Comparison of ENCODE assay signal across 11 cellular contexts in genomic region chr7:105278973-105279687, GRCh38.
DNase-seq lines count a peak whose midpoint lies in the region; ATAC-seq, FAIRE-seq and TF ChIP-seq lines count a peak whose summit lies in the region.
"Had no signal": no experiment of that assay in that cellular context is flagged by ENCODE, and none has a peak within 500 bp of the region (broad histone marks: within the 10 kb centered on the region; RNA-seq: fewer than 3 reads in every experiment).

No MANE protein-coding gene starts in this region.

- H3K9me3 Mint-ChIP-seq in GM23338, result no peaks in the 10 kb centered on the region

- H3K18ac ChIP-seq in mesendoderm (ENCODE audit: low read length), result no peak overlapping the region

- no CpG with 5 or more reads among the region's 8 CpGs for WGBS in mesendoderm (ENCODE audit: extremely low coverage, insufficient coverage, low lambda C conversion rate)
- 83 to 93% (median 84%) methylated on average over 8 of the region's 8 CpGs for WGBS in small intestine, 3 donors

- H3K27me3 Mint-ChIP-seq in GM23338 (ENCODE audit: insufficient read depth, low read depth, poor library complexity), result peaks cover 6% of the 10 kb centered on the region

- no peak overlapping the region for H2BK5ac ChIP-seq in mesendoderm (ENCODE audit: low read length)

- H2AFZ ChIP-seq in GM23338, result no peak overlapping the region

- no peak overlapping the region for H3K56ac ChIP-seq in mesendoderm (ENCODE audit: low read length)

- TF ChIP-seq CTCF in GM23338 (conservative IDR thresholded peaks at IDR 0.05; ENCODE audit: low read depth in 2 of 2), result no peak

- no peak overlapping the region for H3K4me3 ChIP-seq in GM23338
- H3K4me3 ChIP-seq in mesendoderm (ENCODE audit: low read length), result no peak overlapping the region
- no peak overlapping the region for H3K4me3 ChIP-seq in small intestine (ENCODE audit: low read depth in 1 of 2, low read length in 2 of 2)

- H4K8ac ChIP-seq in mesendoderm (ENCODE audit: low read depth, low read length), result no peak overlapping the region

- H3K27ac ChIP-seq in GM23338 (ENCODE audit: low read depth) (no peak overlapping the region), mesendoderm (ENCODE audit: low read depth, low read length) (no peak overlapping the region), small intestine (ENCODE audit: low read depth in 1 of 2, low read length in 1 of 2) (no peak overlapping the region)
- H3K27ac ChIP-seq: foreskin keratinocyte had no signal

- no peak overlapping the region for H2BK15ac ChIP-seq in mesendoderm (replicated peaks; ENCODE audit: low read depth)

- H4K20me1 ChIP-seq in GM23338 (replicated peaks; ENCODE audit: insufficient read depth), result peaks cover 15% of the 10 kb centered on the region

- no peak for DNase-seq in GM23338 (ENCODE audit: low spot score)
- DNase-seq in mesendoderm, result peak; percentile 36
- DNase-seq in small intestine, result no peak
- no peak for DNase-seq in amniotic stem cell (lab: John Stamatoyannopoulos, UW)
- no peak for DNase-seq in stimulated activated CD4-positive, alpha-beta T cell treated with anti-CD3 and anti-CD28 coated beads, Interleukin-12 subunit alpha, Interleukin-12 subunit beta, amount 100 ng/mL, for 4 hours
- DNase-seq in DMS153 (lab: John Stamatoyannopoulos, UW), result no peak
- DNase-seq: Caco-2, foreskin keratinocyte, trophoblast cell had no signal

- no peak overlapping the region for H2AK5ac ChIP-seq in mesendoderm (ENCODE audit: low read length)

- H3K36me3 Mint-ChIP-seq in GM23338 (ENCODE audit: low read depth), result no peaks in the 10 kb centered on the region

- no peak overlapping the region for H3K4me3 Mint-ChIP-seq in GM23338

- H3K4me2 ChIP-seq in GM23338 (0 out of 2 replicates have a peak overlapping the region, but pooled peaks have one; percentile 18), mesendoderm (ENCODE audit: low read length) (no peak overlapping the region)

- FAIRE-seq in small intestine (lab: Jason Lieb, UNC), result no peak

- H3K27me3 ChIP-seq in GM23338 (ENCODE audit: insufficient read depth) (no peaks in the 10 kb centered on the region), mesendoderm (ENCODE audit: insufficient read depth, low read length, poor library complexity) (no peaks in the 10 kb centered on the region), small intestine (ENCODE audit: control insufficient read depth in 2 of 2, insufficient read depth in 2 of 2, low read length in 2 of 2) (no peaks in the 10 kb centered on the region)
- H3K27me3 ChIP-seq: foreskin keratinocyte had no signal

- no peaks in the 10 kb centered on the region for H3K9me2 ChIP-seq in GM23338 (ENCODE audit: insufficient read depth)

- H4K5ac ChIP-seq in mesendoderm (ENCODE audit: low read length), result no peak overlapping the region

- no peak overlapping the region for H3K23ac ChIP-seq in mesendoderm (ENCODE audit: low read length)

- no peaks in the 10 kb centered on the region for H3K79me1 ChIP-seq in mesendoderm (ENCODE audit: low read length)

- H3K4me1 ChIP-seq in GM23338 (ENCODE audit: insufficient read depth) (peaks cover 21% of the 10 kb centered on the region), mesendoderm (ENCODE audit: control insufficient read depth, low read depth, low read length) (peaks cover 2% of the 10 kb centered on the region), small intestine (ENCODE audit: control insufficient read depth in 2 of 2, insufficient read depth in 1 of 2, low read depth in 1 of 2, low read length in 1 of 2) (no peaks in the 10 kb centered on the region)
- H3K4me1 ChIP-seq: Caco-2 had no signal

- H3K36me3 ChIP-seq in GM23338 (ENCODE audit: insufficient read depth) (no peaks in the 10 kb centered on the region), mesendoderm (ENCODE audit: control insufficient read depth, insufficient read depth, low read length) (no peaks in the 10 kb centered on the region), small intestine (ENCODE audit: control insufficient read depth in 2 of 2, insufficient read depth in 2 of 2, low read length in 2 of 2) (no peaks in the 10 kb centered on the region)

- ATAC-seq in GM18870 (IDR thresholded peaks at IDR 0.05; ENCODE audit: unreplicated experiment) (peak; percentile 59), GM23338 (peak; percentile 59), HG03520 (IDR thresholded peaks at IDR 0.05; ENCODE audit: unreplicated experiment) (peak; percentile 31)
- ATAC-seq: foreskin keratinocyte had no signal

- no peak overlapping the region for H3K27ac Mint-ChIP-seq in GM23338

- peaks cover 21% of the 10 kb centered on the region for H3K4me1 Mint-ChIP-seq in GM23338

- H2BK120ac ChIP-seq in mesendoderm (ENCODE audit: low read depth, low read length), result no peak overlapping the region

- no peak overlapping the region for H3K4ac ChIP-seq in mesendoderm (ENCODE audit: low read depth, low read length)

- H3F3A ChIP-seq in GM23338 (replicated peaks; ENCODE audit: low read depth), result no peaks in the 10 kb centered on the region

- no peak overlapping the region for H3K9ac ChIP-seq in mesendoderm (ENCODE audit: low read length)

- H3K9me3 ChIP-seq in small intestine (ENCODE audit: control insufficient read depth, low read depth), result no peaks in the 10 kb centered on the region
- H3K9me3 ChIP-seq: Caco-2 had no signal

- H3K79me2 ChIP-seq in GM23338 (replicated peaks; ENCODE audit: insufficient read depth), result peaks cover 93% of the 10 kb centered on the region
- H3K79me2 ChIP-seq in mesendoderm (ENCODE audit: control insufficient read depth, insufficient read depth, low read length), result peaks cover 3% of the 10 kb centered on the region

TF ChIP-seq in GM23338, 12 proteins besides CTCF, POLR2A, EP300 and RAD21 (continues in another document):
- TF ChIP-seq EZH2 (IDR thresholded peaks at IDR 0.05; ENCODE audit: low read depth, unreplicated experiment) (no peak), ZNF331 (CRISPR knock-in tag; IDR thresholded peaks at IDR 0.05; ENCODE audit: low read depth) (no peak), STAT1 (IDR thresholded peaks at IDR 0.05; ENCODE audit: unreplicated experiment) (no peak), REST (IDR thresholded peaks at IDR 0.05; ENCODE audit: unreplicated experiment) (no peak), POLR2AphosphoS5 (IDR thresholded peaks at IDR 0.05; ENCODE audit: low read depth) (no peak), ZNF114 (CRISPR knock-in tag; IDR thresholded peaks at IDR 0.05) (no peak), EZH2phosphoT487 (IDR thresholded peaks at IDR 0.05; ENCODE audit: unreplicated experiment) (no peak), JUNB (IDR thresholded peaks at IDR 0.05; ENCODE audit: unreplicated experiment) (no peak)
